Comparison of ENCODE assay signal across 38 cellular contexts in the genomic region with DNA sequence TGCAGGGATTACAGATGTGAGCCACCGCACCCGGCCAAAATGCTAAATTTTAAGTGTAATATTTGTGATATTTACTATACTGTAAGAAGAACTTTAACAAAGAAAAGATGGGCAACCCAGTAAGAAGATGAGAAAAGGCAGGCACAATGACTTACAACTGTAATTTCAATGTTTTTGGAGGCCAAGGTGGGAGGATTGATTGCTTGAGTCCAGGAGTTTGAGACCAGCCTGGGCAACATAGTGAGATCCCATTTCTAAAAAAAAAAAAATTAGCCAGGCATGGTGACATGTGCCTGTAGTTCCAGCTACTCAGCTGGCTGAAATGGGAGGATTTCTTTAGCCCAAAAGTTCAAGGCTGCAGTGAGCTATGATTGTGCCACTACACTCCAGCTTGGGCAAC. TPM values are rescaled to one million over a fixed set of nuclear protein-coding genes. Genes with fewer than 3 reads are reported as not detected.
"Had no signal": no experiment of that assay in that cellular context is flagged by ENCODE, and none has a peak within 500 bp of the region (broad histone marks: within the 10 kb centered on the region; RNA-seq: fewer than 3 reads in every experiment).

No MANE protein-coding gene starts in this region.

- H3K27me3 ChIP-seq: MG63 had no signal

- H3K36me3 ChIP-seq: MG63 had no signal

- DNase-seq: Kasumi-1, MG63, MM.1S, MV-4-11, NCI-H1048, NCI-H1092, NCI-H1092 treated with DMSO at 0.1 percent for 48 hours, NCI-H1105, NCI-H1105 treated with DMSO at 0.1 percent for 48 hours, NCI-H1417, NCI-H1417 treated with DMSO at 0.1 percent for 48 hours, NCI-H1436, NCI-H1436 treated with DMSO at 0.1 percent for 48 hours, NCI-H146, NCI-H1694, NCI-H1694 treated with DMSO at 0.1 percent for 48 hours, NCI-H187, NCI-H187 treated with DMSO at 0.1 percent for 48 hours, NCI-H1930, NCI-H2029, NCI-H2029 treated with DMSO at 0.1 percent for 48 hours, NCI-H2081, NCI-H2081 treated with DMSO at 0.1 percent for 48 hours, NCI-H2107, NCI-H2171, NCI-H2171 treated with DMSO at 0.1 percent for 48 hours, NCI-H2227 treated with DMSO at 0.1 percent for 48 hours, NCI-H226, NCI-H345, NCI-H446, NCI-H446 treated with DMSO at 0.1 percent for 48 hours, NCI-H510A, NCI-H510A treated with DMSO at 0.1 percent for 48 hours, NCI-H524, NCI-H524 treated with DMSO at 0.1 percent for 48 hours had no signal

- H3K9me3 ChIP-seq: MG63 had no signal

- H3K4me3 ChIP-seq: MG63 had no signal

RNA-seq across cellular contexts. Expression of a gene that starts 42.2 kb away (rescaled TPM):
- total RNA-seq: LHCN-M2, MCF 10A, NCI-H460 had no signal
